In the genomic region with DNA sequence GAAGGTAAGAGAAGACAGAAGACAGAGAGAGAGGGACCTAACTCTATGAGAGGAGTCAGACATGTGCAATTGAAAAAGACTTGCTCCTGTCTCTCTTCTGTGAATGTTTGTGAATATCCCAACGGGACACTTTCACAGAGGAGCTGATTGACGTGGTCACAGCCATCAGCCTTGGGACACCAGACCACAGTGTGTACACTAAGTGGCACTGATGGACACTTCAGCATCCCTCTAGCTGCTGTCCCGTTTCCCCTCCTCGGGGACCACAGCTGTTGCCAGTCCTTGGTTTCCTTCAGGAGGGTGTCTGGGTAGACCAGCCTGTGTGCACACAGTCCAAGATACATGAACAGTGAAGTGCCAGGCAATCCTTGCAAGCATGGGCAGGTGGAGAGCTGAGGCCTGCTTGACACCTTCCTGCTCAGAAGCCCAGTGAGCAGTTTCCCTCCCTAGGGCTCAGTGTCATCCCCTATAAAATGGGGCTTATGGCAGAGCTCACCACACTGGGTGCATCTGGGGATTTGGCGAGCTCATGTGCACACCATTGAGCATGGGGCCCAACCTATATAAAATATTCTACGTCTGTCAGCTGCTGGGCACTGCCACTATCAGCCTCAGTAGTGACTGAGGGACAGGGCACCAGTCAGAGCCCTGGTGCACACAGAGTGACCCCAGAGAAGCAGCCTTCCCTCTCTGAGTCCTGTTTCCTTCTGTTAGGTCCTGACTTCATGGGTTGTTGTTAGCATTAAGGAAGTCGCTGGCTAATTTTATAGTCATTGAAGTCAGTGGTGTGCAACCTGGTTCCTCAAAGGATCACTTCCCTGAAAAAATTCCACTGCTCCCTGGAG, we compare ENCODE assay signal across 11 cellular contexts. TPM values are rescaled to one million over a fixed set of nuclear protein-coding genes. Genes with fewer than 3 reads are reported as not detected.
DNase-seq lines count a peak whose midpoint lies in the region; ATAC-seq and TF ChIP-seq lines count a peak whose summit lies in the region.
"Had no signal": no experiment of that assay in that cellular context is flagged by ENCODE, and none has a peak within 500 bp of the region (broad histone marks: within the 10 kb centered on the region; RNA-seq: fewer than 3 reads in every experiment).

No MANE protein-coding gene starts in this region.

- H3K9me3 Mint-ChIP-seq in chondrocyte (ENCODE audit: low read depth): no peaks in the 10 kb centered on the region
- no peaks in the 10 kb centered on the region for H3K9me3 Mint-ChIP-seq in stimulated activated naive CD8-positive, alpha-beta T cell treated with anti-CD3 and anti-CD28 coated beads, Interleukin-15, amount 100 ng/mL, for 72 hours
- H3K9me3 Mint-ChIP-seq: T-helper 1 cell treated with Interleukin-12 subunit alpha and Interleukin-12 subunit beta and Interleukin-4 antibody, amounts not matched to agents 30 μg/mL and 1 μg/mL, for 36 hours had no signal

- peaks cover 4% of the 10 kb centered on the region for H3K36me3 Mint-ChIP-seq in chondrocyte (ENCODE audit: low read depth)

- H3K4me3 Mint-ChIP-seq in chondrocyte (ENCODE audit: unreplicated experiment): no peak overlapping the region
- H3K4me3 Mint-ChIP-seq in stimulated activated naive CD8-positive, alpha-beta T cell treated with anti-CD3 and anti-CD28 coated beads, Interleukin-15, amount 100 ng/mL, for 72 hours: no peak overlapping the region

- H3K79me2 ChIP-seq in Karpas-422 (ENCODE audit: low read length): no peaks in the 10 kb centered on the region
- H3K79me2 ChIP-seq in osteoblast (ENCODE audit: insufficient read depth, low read length): peaks cover 9% of the 10 kb centered on the region

- H3K27ac ChIP-seq in Karpas-422 (ENCODE audit: low read length) (no peak overlapping the region), osteoblast (ENCODE audit: low read depth, low read length) (no peak overlapping the region)
- H3K27ac ChIP-seq: ascending aorta had no signal

- H3K27me3 ChIP-seq in Karpas-422 (ENCODE audit: low read length) (no peaks in the 10 kb centered on the region), osteoblast (ENCODE audit: insufficient read depth, low read length) (peaks cover 8% of the 10 kb centered on the region)
- H3K27me3 ChIP-seq: ascending aorta had no signal

- peaks cover 5% of the 10 kb centered on the region for H3K4me1 Mint-ChIP-seq in chondrocyte (ENCODE audit: low read depth)
- peaks cover 38% of the 10 kb centered on the region for H3K4me1 Mint-ChIP-seq in stimulated activated naive CD8-positive, alpha-beta T cell treated with anti-CD3 and anti-CD28 coated beads, Interleukin-15, amount 100 ng/mL, for 72 hours

- ATAC-seq in stimulated activated naive CD8-positive, alpha-beta T cell treated with anti-CD3 and anti-CD28 coated beads, Interleukin-15, amount 100 ng/mL, for 72 hours: no peak
- no peak for ATAC-seq in GM19467 (IDR thresholded peaks at IDR 0.05; ENCODE audit: unreplicated experiment)

- no peak for TF ChIP-seq CTCF in chondrocyte (IDR thresholded peaks at IDR 0.05)
- TF ChIP-seq CTCF in osteoblast (IDR thresholded peaks at IDR 0.05; ENCODE audit: extremely low read depth, low read depth, low read length): no peak

- H3K27ac Mint-ChIP-seq in chondrocyte (ENCODE audit: unreplicated experiment): no peak overlapping the region
- H3K27ac Mint-ChIP-seq in stimulated activated naive CD8-positive, alpha-beta T cell treated with anti-CD3 and anti-CD28 coated beads, Interleukin-15, amount 100 ng/mL, for 72 hours: peak overlapping the region in 1 of 2 donors; percentile 8

- H3K4me2 ChIP-seq in Karpas-422 (ENCODE audit: low read depth, low read length, poor library complexity, severe bottlenecking) (no peak overlapping the region), osteoblast (ENCODE audit: insufficient read depth, low read length) (no peak overlapping the region)

- no peak overlapping the region for H2AFZ ChIP-seq in Karpas-422 (ENCODE audit: low read length)
- H2AFZ ChIP-seq in osteoblast (ENCODE audit: low read length): no peak overlapping the region

- peak; percentile 4 for DNase-seq in D341Med (ENCODE audit: low spot score)
- peak; percentile 49 for DNase-seq in Karpas-422
- peak; percentile 59 for DNase-seq in chondrocyte (ENCODE audit: low spot score)
- peak; percentile 80 for DNase-seq in osteoblast (ENCODE audit: insufficient read length, low spot score, missing footprints)
- DNase-seq in NCI-H187 (lab: John Stamatoyannopoulos, UW): no peak
- DNase-seq in NCI-H526 (lab: John Stamatoyannopoulos, UW): no peak
- DNase-seq in stimulated activated naive CD8-positive, alpha-beta T cell treated with anti-CD3 and anti-CD28 coated beads, Interleukin-15, amount 100 ng/mL, for 72 hours: no peak

- no peaks in the 10 kb centered on the region for H3K9me2 ChIP-seq in Karpas-422 (replicated peaks; ENCODE audit: insufficient read depth, low read length)

- H3K9ac ChIP-seq in Karpas-422 (ENCODE audit: low read length): no peak overlapping the region

- H3K9me3 ChIP-seq in Karpas-422 (ENCODE audit: low read length) (no peaks in the 10 kb centered on the region), osteoblast (ENCODE audit: low read depth, low read length) (no peaks in the 10 kb centered on the region)
- H3K9me3 ChIP-seq: ascending aorta had no signal

- H4K20me1 ChIP-seq in Karpas-422 (ENCODE audit: insufficient read depth, low read depth, low read length) (peaks cover 3% of the 10 kb centered on the region; the same call in 1 of the 2 replicates), osteoblast (ENCODE audit: insufficient read depth, low read length) (peaks cover 9% of the 10 kb centered on the region)

- no peaks in the 10 kb centered on the region for H3K27me3 Mint-ChIP-seq in chondrocyte (ENCODE audit: low read depth)
- H3K27me3 Mint-ChIP-seq in stimulated activated naive CD8-positive, alpha-beta T cell treated with anti-CD3 and anti-CD28 coated beads, Interleukin-15, amount 100 ng/mL, for 72 hours: no peaks in the 10 kb centered on the region

- H3K36me3 ChIP-seq in Karpas-422 (ENCODE audit: insufficient read depth, low read length): no peaks in the 10 kb centered on the region
- no peaks in the 10 kb centered on the region for H3K36me3 ChIP-seq in osteoblast (ENCODE audit: insufficient read depth, low read length)
- H3K36me3 ChIP-seq: ascending aorta had no signal

- H3K4me3 ChIP-seq in Karpas-422 (ENCODE audit: low read length) (no peak overlapping the region), osteoblast (ENCODE audit: insufficient read depth, low read length) (no peak overlapping the region)
- H3K4me3 ChIP-seq: ascending aorta had no signal

- H3K4me1 ChIP-seq in Karpas-422 (ENCODE audit: low read length) (peaks cover 26% of the 10 kb centered on the region), osteoblast (ENCODE audit: insufficient read depth, low read length) (peaks cover 6% of the 10 kb centered on the region)

RNA-seq across cellular contexts. Expression of gene USF2, which starts 4.3 kb away (rescaled TPM):
- total RNA-seq in Karpas-422 (2014; rRNA removed; shearing (Covaris generic); ENCODE audit: low replicate concordance): 97.9 and 224 TPM in 2 replicates
- total RNA-seq in chondrocyte: 86.1 to 101 TPM (median 86.3 TPM) in 3 replicates
- 66.2 and 74.0 TPM in 2 replicates for total RNA-seq in osteoblast

RNA-seq across cellular contexts. Expression of gene LSR, which starts 15.7 kb away (rescaled TPM):
- total RNA-seq in Karpas-422 (2014; rRNA removed; shearing (Covaris generic); ENCODE audit: low replicate concordance): 0.63 and 1.2 TPM in 2 replicates
- 0.24 to 0.99 TPM (median 0.64 TPM) in 3 replicates for total RNA-seq in chondrocyte
- 0.29 and 0.36 TPM in 2 replicates for total RNA-seq in osteoblast

RNA-seq across cellular contexts. Expression of gene HAMP, which starts 17.8 kb away (rescaled TPM):
- 0.45 TPM in 1 of 2 replicates, not detected in the other for total RNA-seq in Karpas-422 (2014; rRNA removed; shearing (Covaris generic); ENCODE audit: low replicate concordance)
- total RNA-seq in chondrocyte (not detected in 3 replicates), osteoblast (not detected in 2 replicates)
- total RNA-seq: ascending aorta, fibroblast of villous mesenchyme had no signal

RNA-seq across cellular contexts. Expression of gene MAG, which starts 27.5 kb away (rescaled TPM):
- 0.36 TPM in 1 of 2 replicates, not detected in the other for total RNA-seq in Karpas-422 (2014; rRNA removed; shearing (Covaris generic); ENCODE audit: low replicate concordance)
- total RNA-seq in chondrocyte: not detected in 3 replicates
- not detected in 2 replicates for total RNA-seq in osteoblast
- total RNA-seq: ascending aorta, fibroblast of villous mesenchyme had no signal

RNA-seq across cellular contexts. Expression of gene FAM187B, which starts 36.0 kb away (rescaled TPM):
- not detected in 2 replicates for total RNA-seq in Karpas-422 (2014; rRNA removed; shearing (Covaris generic); ENCODE audit: low replicate concordance)
- total RNA-seq in chondrocyte (not detected in 3 replicates), osteoblast (not detected in 2 replicates)
- total RNA-seq: ascending aorta, fibroblast of villous mesenchyme had no signal

Comparison
In these comparisons a context has a peak if more than half of its experiments do, and no peak if none do; other contexts are left out.
1. DNase-seq: peak in D341Med (single experiment), Karpas-422 (single experiment), chondrocyte (single experiment) and osteoblast (single experiment); none in NCI-H187 (0 of 2), NCI-H526 (0 of 2) and stimulated activated naive CD8-positive, alpha-beta T cell treated with anti-CD3 and anti-CD28 coated beads, Interleukin-15, amount 100 ng/mL, for 72 hours (0 of 2).